Comparison of ENCODE assay signal across 8 cellular contexts in the genomic region with DNA sequence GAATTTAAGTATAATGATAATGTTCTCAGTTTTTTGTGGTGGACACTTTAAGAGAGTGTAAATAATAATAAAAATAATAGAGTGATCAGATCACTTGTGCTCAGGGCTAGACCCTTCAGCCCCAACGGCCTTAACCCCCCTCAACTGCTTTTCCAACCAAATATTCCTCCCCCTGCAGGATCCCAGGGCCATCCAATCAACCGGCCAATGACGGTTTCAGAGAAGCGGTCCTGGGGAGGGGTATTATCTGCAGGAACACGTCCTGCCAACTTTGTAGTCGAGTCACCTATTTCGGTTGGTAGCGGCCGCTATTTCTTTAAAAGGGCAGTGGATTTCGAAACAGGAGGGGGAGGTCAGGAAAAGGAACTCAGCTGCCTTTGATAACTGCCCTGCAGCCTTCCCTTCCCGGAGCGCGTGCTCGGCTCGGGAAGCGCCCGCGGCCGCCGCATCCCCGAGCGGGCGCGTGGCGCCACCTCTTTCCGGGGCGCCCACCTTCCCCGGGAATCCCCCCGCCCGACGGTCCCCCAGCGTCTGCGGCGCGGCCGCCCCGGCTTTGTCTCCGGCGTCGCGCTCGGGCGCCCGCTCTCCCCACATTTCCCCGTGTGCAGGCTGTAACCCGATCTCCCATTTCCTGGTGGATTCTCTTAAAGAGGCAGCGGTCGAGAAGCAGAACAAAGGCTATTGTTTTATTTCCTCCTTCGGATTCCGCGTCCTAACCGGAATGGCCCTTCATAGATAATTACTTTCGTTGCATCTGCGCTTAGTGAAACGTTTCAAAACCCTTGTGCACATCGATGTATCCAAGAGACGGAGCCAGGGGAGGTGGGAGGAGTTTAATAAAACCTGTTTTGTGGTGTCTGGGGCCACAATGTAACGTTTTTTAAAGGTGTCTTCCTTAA. TPM values are rescaled to one million over a fixed set of nuclear protein-coding genes. Genes with fewer than 3 reads are reported as not detected.
DNase-seq lines count a peak whose midpoint lies in the region; ATAC-seq, FAIRE-seq and TF ChIP-seq lines count a peak whose summit lies in the region.

No MANE protein-coding gene starts in this region.

- peaks cover 35% of the 10 kb centered on the region for H3K79me2 ChIP-seq in keratinocyte (ENCODE audit: control insufficient read depth, insufficient read depth, low read length)

- no peaks in the 10 kb centered on the region for H3K27me3 Mint-ChIP-seq in central memory CD8-positive, alpha-beta T cell

- peak overlapping the region; percentile 91 for H3K9ac ChIP-seq in keratinocyte (ENCODE audit: control insufficient read depth, extremely low read depth, insufficient read depth, low read length)

- H3K36me3 ChIP-seq in keratinocyte (ENCODE audit: control insufficient read depth in 2 of 2, extremely low read depth in 1 of 2, insufficient read depth in 2 of 2, low read length in 2 of 2), result no peaks in the 10 kb centered on the region

- DNase-seq in AG08395 (ENCODE audit: low spot score) (peak; percentile 78), NCI-H2196 treated with DMSO at 0.1 percent for 48 hours (lab: John Stamatoyannopoulos, UW; ENCODE audit: unreplicated experiment) (peak; percentile 95), keratinocyte (ENCODE audit: low read depth, low spot score) (no peak)
- DNase-seq in activated CD4-positive, CD25-positive, alpha-beta regulatory T cell (lab: John Stamatoyannopoulos, UW), result peak in 3 of 4 experiments; percentile 9 to 30 (median 29)
- DNase-seq in central memory CD8-positive, alpha-beta T cell (ENCODE audit: low spot score in 2 of 2), result peak; percentile 33 to 47
- DNase-seq in stimulated activated CD4-positive, alpha-beta T cell treated with anti-CD3 and anti-CD28 coated beads, Interleukin-15, amount 100 ng/mL, for 1 hour (ENCODE audit: low read depth in 1 of 2, low spot score in 1 of 2), result peak; percentile 17 to 55

- no peak for TF ChIP-seq CTCF in keratinocyte (optimal IDR thresholded peaks at IDR 0.05 in 1 of 3, IDR thresholded peaks at IDR 0.05 in 1 of 3, conservative IDR thresholded peaks at IDR 0.05 in 1 of 3; ENCODE audit: extremely low read depth in 1 of 3, insufficient read depth in 2 of 3, low read length in 3 of 3)

- peak overlapping the region; percentile 89 for H3K4me2 ChIP-seq in keratinocyte (ENCODE audit: control insufficient read depth, extremely low read depth, insufficient read depth, low read depth, low read length)

- no peaks in the 10 kb centered on the region for H3K9me3 Mint-ChIP-seq in central memory CD8-positive, alpha-beta T cell

- H3K27ac Mint-ChIP-seq in central memory CD8-positive, alpha-beta T cell (ENCODE audit: low read depth), result peak overlapping the region; percentile 91

- H3K27ac ChIP-seq in keratinocyte (ENCODE audit: control insufficient read depth, insufficient read depth, low read length), result peak overlapping the region; percentile 89

- peaks cover 43% of the 10 kb centered on the region for H3K4me1 Mint-ChIP-seq in central memory CD8-positive, alpha-beta T cell

- dilution Hi-C loops in keratinocyte (cut with MboI; ENCODE audit: extremely low pct_ligation_motif_present, low sequenced_read_pairs), result no loop called here

- peaks cover 15% of the 10 kb centered on the region for H3K4me1 ChIP-seq in keratinocyte (ENCODE audit: control insufficient read depth, extremely low read depth, insufficient read depth, low read length)

- peaks cover 25% of the 10 kb centered on the region for H3K36me3 Mint-ChIP-seq in central memory CD8-positive, alpha-beta T cell (ENCODE audit: insufficient read depth)

- no peaks in the 10 kb centered on the region for H3K27me3 ChIP-seq in keratinocyte (ENCODE audit: control insufficient read depth, extremely low read depth, insufficient read depth, low read length)

- no peaks in the 10 kb centered on the region for H3K9me3 ChIP-seq in keratinocyte (ENCODE audit: control insufficient read depth, low read depth, low read length)

- FAIRE-seq in keratinocyte (lab: Jason Lieb, UNC), result peak; percentile 34

- peak overlapping the region; percentile 66 to 83 (median 70) for H3K4me3 ChIP-seq in keratinocyte (ENCODE audit: control insufficient read depth in 2 of 3, extremely low read depth in 1 of 3, insufficient read depth in 2 of 3, low read depth in 1 of 3, low read length in 3 of 3)

- peak overlapping the region; percentile 92 for H2AFZ ChIP-seq in keratinocyte (ENCODE audit: control insufficient read depth, low read length)

- H4K20me1 ChIP-seq in keratinocyte (ENCODE audit: control insufficient read depth, extremely low read depth, insufficient read depth, low read length), result no peaks in the 10 kb centered on the region

- peak overlapping the region; percentile 93 for H3K4me3 Mint-ChIP-seq in central memory CD8-positive, alpha-beta T cell

- no peaks in the 10 kb centered on the region for H3K9me1 ChIP-seq in keratinocyte (ENCODE audit: control insufficient read depth, extremely low read depth, insufficient read depth, low read length)

- peak; percentile 23 for ATAC-seq in GM18870 (IDR thresholded peaks at IDR 0.05; ENCODE audit: unreplicated experiment)
- ATAC-seq in HG03103 (IDR thresholded peaks at IDR 0.05; ENCODE audit: low read depth, unreplicated experiment), result peak; percentile 22
- peak; percentile 38 for ATAC-seq in central memory CD8-positive, alpha-beta T cell (replicated peaks; ENCODE audit: extremely low read depth, poor library complexity, severe bottlenecking)

RNA-seq across cellular contexts. Expression of gene ETV6, which starts 0.7 kb away (rescaled TPM):
- polyA plus RNA-seq in keratinocyte, result 4.0 to 7.1 TPM (median 5.3 TPM) in 3 replicates
- 2.5 TPM for polyA plus RNA-seq in keratinocyte (2011; ENCODE audit: low read depth)
- polyA plus RNA-seq in keratinocyte (2011; cell fraction: cytosol; rRNA removed), result 3.8 and 5.1 TPM in 2 replicates
- 9.2 and 10.9 TPM in 2 replicates for polyA plus RNA-seq in keratinocyte (2011; cell fraction: nucleus; rRNA removed)
- 3.8 and 5.8 TPM in 2 replicates for polyA plus RNA-seq in keratinocyte (2012; ENCODE audit: low replicate concordance)
- 10.6 to 15.9 TPM (median 14.6 TPM) in 3 replicates for polyA minus RNA-seq in keratinocyte
- polyA minus RNA-seq in keratinocyte (2011; cell fraction: cytosol; rRNA and poly(A)+ RNA removed), result 6.9 TPM
- polyA minus RNA-seq in keratinocyte (2011; cell fraction: nucleus; rRNA and poly(A)+ RNA removed), result 9.5 and 15.9 TPM in 2 replicates
